Comparison of ENCODE assay signal across 29 cellular contexts in genomic region chr22:34380532-34380931, GRCh38.
"Had no signal": no experiment of that assay in that cellular context is flagged by ENCODE, and none has a peak within 500 bp of the region (broad histone marks: within the 10 kb centered on the region; RNA-seq: fewer than 3 reads in every experiment).

No MANE protein-coding gene starts in this region.

- DNase-seq: activated effector memory CD4-positive, alpha-beta T cell treated with anti-CD3 and anti-CD28 coated beads, Interleukin-2, amount 50 U/mL, for 16 hours; activated effector memory CD4-positive, alpha-beta T cell treated with Interleukin-2 at 50 U/mL for 16 hours; activated gamma-delta T cell; activated gamma-delta T cell treated with Interleukin-2 at 50 U/mL for 16 hours; activated naive CD4-positive, alpha-beta T cell; activated naive CD4-positive, alpha-beta T cell treated with anti-CD3 and anti-CD28 coated beads for 36 hours; activated naive CD4-positive, alpha-beta T cell treated with anti-CD3 and anti-CD28 coated beads, Interleukin-2, amount 10 ng/mL, durations not matched to agents 7 days and 5 days; activated naive CD4-positive, alpha-beta T cell treated with anti-CD3 and anti-CD28 coated beads, Interleukin-2, amount 50 U/mL, for 16 hours; activated naive CD4-positive, alpha-beta T cell treated with Interleukin-2 at 50 U/mL for 16 hours; activated naive CD8-positive, alpha-beta T cell treated with anti-CD3 and anti-CD28 coated beads for 36 hours; activated naive CD8-positive, alpha-beta T cell treated with anti-CD3 and anti-CD28 coated beads, Interleukin-2, amount 10 ng/mL, durations not matched to agents 7 days and 5 days; activated naive CD8-positive, alpha-beta T cell treated with anti-CD3 and anti-CD28 coated beads, Interleukin-2, amount 50 U/mL, for 24 hours; activated T-cell treated with anti-CD3 and anti-CD28 coated beads, Interleukin-2, amount 50 U/mL, for 1 hour; activated T-cell treated with anti-CD3 and anti-CD28 coated beads, Interleukin-2, amount 50 U/mL, for 24 hours; activated T-cell treated with anti-CD3 and anti-CD28 coated beads, Interleukin-2, amount 50 U/mL, for 4 hours; activated T-cell treated with anti-CD3 and anti-CD28 coated beads, Interleukin-2, amount 50 U/mL, for 48 hours; activated T-cell treated with anti-CD3 and anti-CD28 coated beads, Interleukin-2, amount 50 U/mL, for 72 hours; adrenal gland; amniotic stem cell; amygdala; anterior cingulate cortex; aorta; body of pancreas; brain microvascular endothelial cell; caudate nucleus; central memory CD4-positive, alpha-beta T cell; cerebellar nuclear complex had no signal

- ATAC-seq: activated naive CD4-positive, alpha-beta T cell treated with anti-CD3 and anti-CD28 coated beads, Interleukin-2, amount 50 U/mL, for 72 hours; activated naive CD8-positive, alpha-beta T cell treated with anti-CD3 and anti-CD28 coated beads, Interleukin-2, amount 50 U/mL, for 24 hours; activated T-cell treated with anti-CD3 and anti-CD28 coated beads, Interleukin-2, amount 50 U/mL, for 4 hours; activated T-cell treated with anti-CD3 and anti-CD28 coated beads, Interleukin-2, amount 50 U/mL, for 72 hours; activated T-helper 17 cell treated with anti-CD3 and anti-CD28 coated beads, Interleukin-2, amount 50 U/mL, for 72 hours; body of pancreas had no signal
